ENCODE assay signal across 10 cellular contexts in the genomic region with DNA sequence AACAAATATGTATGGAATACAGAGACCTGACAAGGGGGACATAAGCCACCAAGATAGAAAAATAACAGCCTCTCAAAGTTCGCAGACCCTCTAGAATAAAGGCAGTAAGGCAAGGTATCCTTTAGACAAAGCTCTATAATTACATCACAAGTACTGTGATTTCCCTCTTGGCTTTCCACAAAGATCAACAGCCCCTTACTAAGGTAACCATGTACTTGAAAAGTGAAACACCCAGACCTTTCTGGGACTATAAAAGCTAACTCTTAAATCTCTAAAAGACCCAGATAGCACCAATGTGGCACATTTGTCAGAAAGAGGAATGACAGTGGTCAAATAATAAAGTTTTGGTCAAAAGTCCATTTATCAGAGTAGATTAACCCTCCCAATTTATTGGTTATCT. TPM values are rescaled to one million over a fixed set of nuclear protein-coding genes. Genes with fewer than 3 reads are reported as not detected.
DNase-seq lines count a peak whose midpoint lies in the region; ATAC-seq lines count a peak whose summit lies in the region.
"Had no signal": no experiment of that assay in that cellular context is flagged by ENCODE, and none has a peak within 500 bp of the region (broad histone marks: within the 10 kb centered on the region; RNA-seq: fewer than 3 reads in every experiment).

No MANE protein-coding gene starts in this region.

- ATAC-seq in HG02884 (IDR thresholded peaks at IDR 0.05; ENCODE audit: unreplicated experiment) (peak; percentile 28), T-cell (replicated peaks in 1 of 4) (peak in 3 of 4 experiments; percentile 15 to 48 (median 17))

- H3K9me3 Mint-ChIP-seq in activated naive CD4-positive, alpha-beta T cell treated with anti-CD3 and anti-CD28 coated beads for 36 hours, result no peaks in the 10 kb centered on the region
- no peaks in the 10 kb centered on the region for H3K9me3 Mint-ChIP-seq in T-cell

- peaks cover 67% of the 10 kb centered on the region for H3K4me1 Mint-ChIP-seq in activated naive CD4-positive, alpha-beta T cell treated with anti-CD3 and anti-CD28 coated beads for 36 hours (ENCODE audit: low read depth)
- H3K4me1 Mint-ChIP-seq in T-cell, result peaks cover 78 to 86% (median 80%) of the 10 kb centered on the region in 3 donors

- no peaks in the 10 kb centered on the region for H3K27me3 Mint-ChIP-seq in activated naive CD4-positive, alpha-beta T cell treated with anti-CD3 and anti-CD28 coated beads for 36 hours (ENCODE audit: low read depth)
- H3K27me3 Mint-ChIP-seq in T-cell, result no peaks in the 10 kb centered on the region

- H3K27me3 ChIP-seq in thymus (ENCODE audit: control insufficient read depth, insufficient read depth), result no peaks in the 10 kb centered on the region
- H3K27me3 ChIP-seq: BE2C had no signal

- peak overlapping the region; percentile 34 for H3K27ac ChIP-seq in thymus (ENCODE audit: low read depth)
- H3K27ac ChIP-seq: epithelial cell of prostate had no signal

- POLR2A ChIA-PET in T-cell (lab: Charles Lee), result interaction anchor here (0.5 to 1.3 kb wide), 6 partner anchors 18 to 359 kb away, joined by 3 to 4 read pairs (median 3); no protein-coding TSS in a partner anchor

- peaks cover 10% of the 10 kb centered on the region for H3K4me1 ChIP-seq in thymus (ENCODE audit: control insufficient read depth, insufficient read depth, low read length)

- no peak overlapping the region for H3K4me3 ChIP-seq in thymus (ENCODE audit: low read length)

- H3K4me3 Mint-ChIP-seq in activated naive CD4-positive, alpha-beta T cell treated with anti-CD3 and anti-CD28 coated beads for 36 hours, result no peak overlapping the region
- peak overlapping the region; percentile 39 to 73 (median 61) for H3K4me3 Mint-ChIP-seq in T-cell

- in situ Hi-C loops in G401 (cut with HindIII; ENCODE audit: low sequenced_read_pairs), result no loop called here

- 78% methylated on average over 1 of the region's 1 CpG for WGBS in thymus

- intact Hi-C loops in activated naive CD4-positive, alpha-beta T cell treated with anti-CD3 and anti-CD28 coated beads for 36 hours (cut with micrococcal nuclease), result loop anchor here (1.0 to 5.0 kb wide), 2 partner anchors 38 to 56 kb away; no protein-coding TSS in a partner anchor

- H3K27ac Mint-ChIP-seq in activated naive CD4-positive, alpha-beta T cell treated with anti-CD3 and anti-CD28 coated beads for 36 hours, result peak overlapping the region; percentile 56
- H3K27ac Mint-ChIP-seq in T-cell, result peak overlapping the region; percentile 68 to 88

- H3K36me3 Mint-ChIP-seq in activated naive CD4-positive, alpha-beta T cell treated with anti-CD3 and anti-CD28 coated beads for 36 hours (ENCODE audit: low read depth), result no peaks in the 10 kb centered on the region
- peaks cover 3% of the 10 kb centered on the region for H3K36me3 Mint-ChIP-seq in T-cell

- CTCF ChIA-PET in activated naive CD4-positive, alpha-beta T cell treated with anti-CD3 and anti-CD28 coated beads for 36 hours (lab: Charles Lee), result interaction anchor here (0.8 to 1.2 kb wide), 3 partner anchors 11 to 193 kb away, joined by 3 to 4 read pairs (median 3); no protein-coding TSS in a partner anchor
- CTCF ChIA-PET in T-cell (lab: Charles Lee), result interaction anchor here in 1 of 2 donors (0.7 to 1.4 kb wide), 4 partner anchors 9 to 406 kb away, joined by 3 to 7 read pairs (median 4); no protein-coding TSS in a partner anchor

- no peak for DNase-seq in activated naive CD4-positive, alpha-beta T cell treated with anti-CD3 and anti-CD28 coated beads for 36 hours
- DNase-seq in activated naive CD4-positive, alpha-beta T cell treated with Interleukin-2 at 50 U/mL for 16 hours, result no peak
- DNase-seq in T-cell (no peak), HCEC 1CT (no peak), NCI-H510A (lab: John Stamatoyannopoulos, UW) (no peak), G401 (ENCODE audit: low spot score) (no peak)
- DNase-seq: BE2C had no signal

- H3K9me3 ChIP-seq in thymus (ENCODE audit: control insufficient read depth), result no peaks in the 10 kb centered on the region
- H3K9me3 ChIP-seq: BE2C had no signal

- peaks cover 7% of the 10 kb centered on the region for H3K36me3 ChIP-seq in thymus (ENCODE audit: control insufficient read depth, insufficient read depth)

RNA-seq across cellular contexts. Expression of gene TBL1XR1, which starts 51.9 kb away (rescaled TPM):
- 100 to 1,000 TPM; 149 to 162 TPM for total RNA-seq in activated naive CD4-positive, alpha-beta T cell treated with anti-CD3 and anti-CD28 coated beads for 36 hours
- total RNA-seq in T-cell, result 100 to 1,000 TPM; 120 to 156 (median 140) TPM
- polyA plus RNA-seq in thymus, result 66.5 TPM
- 49.7 and 68.1 TPM in 2 replicates for total RNA-seq in G401 (2014; rRNA removed; shearing (Covaris generic))
